12 cellular contexts compared by ENCODE assay signal in the genomic region with DNA sequence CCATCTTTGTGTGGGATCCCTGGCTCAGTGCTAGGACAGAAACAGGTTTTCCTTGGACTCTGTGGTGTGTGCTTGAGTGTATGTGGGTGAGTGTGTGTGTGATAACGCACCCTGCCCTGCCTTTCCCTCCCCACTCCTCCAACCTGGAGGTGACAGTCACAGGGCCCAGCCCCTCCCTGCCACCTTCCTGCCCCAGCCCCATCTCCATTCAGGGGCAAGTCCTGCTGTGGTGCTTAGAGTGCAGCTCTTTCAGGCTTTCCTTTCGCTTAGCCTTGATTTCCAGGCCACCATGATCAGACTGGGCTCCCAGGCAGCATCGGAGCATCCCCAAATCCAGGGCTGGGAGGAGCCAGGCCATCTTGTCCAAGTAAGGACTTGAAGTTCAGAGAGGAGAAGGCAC.
DNase-seq lines count a peak whose midpoint lies in the region; ATAC-seq, FAIRE-seq and TF ChIP-seq lines count a peak whose summit lies in the region.
"Had no signal": no experiment of that assay in that cellular context is flagged by ENCODE, and none has a peak within 500 bp of the region (broad histone marks: within the 10 kb centered on the region; RNA-seq: fewer than 3 reads in every experiment).

No MANE protein-coding gene starts in this region.

- dilution Hi-C loops in endothelial cell of umbilical vein (cut with MboI; ENCODE audit: extremely low pct_ligation_motif_present, low sequenced_read_pairs), result no loop called here

- H3K4me1 ChIP-seq in ACC112 (ENCODE audit: control insufficient read depth, insufficient read depth, low read length, unreplicated experiment) (peaks cover 33% of the 10 kb centered on the region), PC-9 (replicated peaks; ENCODE audit: insufficient read depth) (peaks cover 79% of the 10 kb centered on the region), endothelial cell of umbilical vein (ENCODE audit: control insufficient read depth, extremely low read depth, insufficient read depth, low read length) (peaks cover 36% of the 10 kb centered on the region), ovary (ENCODE audit: insufficient read depth) (peaks cover 25% of the 10 kb centered on the region), heart left ventricle (peaks cover 0 to 34% (median 10%) of the 10 kb centered on the region in 12 donors)
- H3K4me1 ChIP-seq in CD8-positive, alpha-beta memory T cell (ENCODE audit: insufficient read depth, low read length), result no peaks in the 10 kb centered on the region

- TF ChIP-seq CTCF in PC-9 (conservative IDR thresholded peaks at IDR 0.05), result no peak
- no peak for TF ChIP-seq CTCF in endothelial cell of umbilical vein (IDR thresholded peaks at IDR 0.05; ENCODE audit: extremely low read depth in 1 of 2, insufficient read depth in 1 of 2, low read depth in 1 of 2, low read length in 2 of 2)
- TF ChIP-seq CTCF in ovary (IDR thresholded peaks at IDR 0.05), result no peak
- TF ChIP-seq CTCF in heart left ventricle (IDR thresholded peaks at IDR 0.05), result no peak

- CTCF ChIA-PET in PC-9 (lab: Charles Lee) (interaction anchor here (0.7 to 1.0 kb wide), 5 partner anchors 28 to 557 kb away, joined by 3 to 20 read pairs (median 11); no protein-coding TSS in a partner anchor), endothelial cell of umbilical vein (lab: Charles Lee) (interaction anchor here (0.8 to 1.9 kb wide), 10 partner anchors 9 to 188 kb away, joined by 3 to 10 read pairs (median 4); a partner anchor contains a TSS)
- CTCF ChIA-PET in CD8-positive, alpha-beta memory T cell (lab: Charles Lee), result no interaction called here

- no peak overlapping the region for H3K9ac ChIP-seq in endothelial cell of umbilical vein (replicated peaks; ENCODE audit: extremely low read depth, insufficient read depth, low read length)

- no peak for TF ChIP-seq POLR2A in endothelial cell of umbilical vein (IDR thresholded peaks at IDR 0.05; ENCODE audit: low read depth, low read length)
- TF ChIP-seq POLR2A in ovary (IDR thresholded peaks at IDR 0.05), result peak; percentile 14
- no peak for TF ChIP-seq POLR2A in heart left ventricle (IDR thresholded peaks at IDR 0.05)

- H2AFZ ChIP-seq in ACC112 (ENCODE audit: low read length, unreplicated experiment), result no peak overlapping the region
- no peak overlapping the region for H2AFZ ChIP-seq in PC-9
- H2AFZ ChIP-seq in endothelial cell of umbilical vein (ENCODE audit: low read depth, low read length), result no peak overlapping the region

- DNase-seq in PC-9 (peak; percentile 63 to 64), endothelial cell of umbilical vein (ENCODE audit: low read depth, low spot score) (no peak), ovary (peak in 2 of 5 donors; percentile 30 to 33), NCI-H2171 treated with DMSO at 0.1 percent for 48 hours (lab: John Stamatoyannopoulos, UW) (no peak), heart left ventricle (no peak)
- no peak for DNase-seq in CD8-positive, alpha-beta memory T cell
- DNase-seq: KG1 had no signal

- no peaks in the 10 kb centered on the region for H3K36me3 Mint-ChIP-seq in CD8-positive, alpha-beta memory T cell

- H3K27ac ChIP-seq in ACC112 (ENCODE audit: low read depth, low read length) (peak overlapping the region; percentile 19; the same call in 1 of the 2 replicates), PC-9 (peak overlapping the region; percentile 90), endothelial cell of umbilical vein (ENCODE audit: insufficient read depth, low read depth, low read length) (peak overlapping the region; percentile 39), ovary (peak overlapping the region; percentile 23 to 63), heart left ventricle (no peak overlapping the region)
- no peak overlapping the region for H3K27ac ChIP-seq in CD8-positive, alpha-beta memory T cell (ENCODE audit: low read depth, low read length)
- H3K27ac ChIP-seq: left lung, neutrophil had no signal

- 70 to 88% (median 81%) methylated on average over 3 of the region's 3 CpGs for WGBS in ovary, 3 donors
- 94 to 100% (median 96%) methylated on average over 3 of the region's 3 CpGs for WGBS in heart left ventricle, 4 donors

- POLR2A ChIA-PET in PC-9 (lab: Charles Lee; ENCODE audit: unreplicated experiment), result interaction anchor here (0.8 kb wide), 1 partner anchor 30 kb away, joined by 7 read pairs; no protein-coding TSS in a partner anchor
- POLR2A ChIA-PET in endothelial cell of umbilical vein (lab: Charles Lee), result interaction anchor here (1.0 to 1.6 kb wide), 4 partner anchors 10 to 185 kb away, joined by 3 read pairs; a partner anchor contains a TSS
- POLR2A ChIA-PET in CD8-positive, alpha-beta memory T cell (lab: Charles Lee), result no interaction called here

- TF ChIP-seq EP300 in ovary (IDR thresholded peaks at IDR 0.05), result no peak

- H4K20me1 ChIP-seq in PC-9 (ENCODE audit: insufficient read depth), result no peaks in the 10 kb centered on the region
- no peaks in the 10 kb centered on the region for H4K20me1 ChIP-seq in endothelial cell of umbilical vein (replicated peaks; ENCODE audit: control insufficient read depth, extremely low read depth, insufficient read depth, low read length)

- H3K4me3 ChIP-seq in ACC112 (ENCODE audit: low read depth, low read length) (no peak overlapping the region), PC-9 (peak overlapping the region; percentile 19; the same call in 1 of the 2 replicates), endothelial cell of umbilical vein (replicated peaks in 1 of 3; ENCODE audit: insufficient read depth in 1 of 3, low read depth in 1 of 3, low read length in 3 of 3) (no peak overlapping the region), ovary (no peak overlapping the region), heart left ventricle (no peak overlapping the region)
- no peak overlapping the region for H3K4me3 ChIP-seq in CD8-positive, alpha-beta memory T cell (ENCODE audit: low read length)
- H3K4me3 ChIP-seq: left lung had no signal

- no peak overlapping the region for H3K27ac Mint-ChIP-seq in CD8-positive, alpha-beta memory T cell

- no peaks in the 10 kb centered on the region for H3K9me2 ChIP-seq in PC-9 (ENCODE audit: insufficient read depth)

- ATAC-seq in heart left ventricle (no peak), GM18517 (IDR thresholded peaks at IDR 0.05; ENCODE audit: unreplicated experiment) (no peak)

- peak; percentile 44 for FAIRE-seq in endothelial cell of umbilical vein (lab: Jason Lieb, UNC)
- FAIRE-seq: D721Med had no signal

- peaks cover 66% of the 10 kb centered on the region for H3F3A ChIP-seq in PC-9 (ENCODE audit: insufficient read depth, low read depth)

- no peaks in the 10 kb centered on the region for H3K9me3 ChIP-seq in PC-9 (ENCODE audit: insufficient read depth, low read depth)
- H3K9me3 ChIP-seq in endothelial cell of umbilical vein (replicated peaks; ENCODE audit: control insufficient read depth, insufficient read depth, low read length), result no peaks in the 10 kb centered on the region
- H3K9me3 ChIP-seq in ovary, result no peaks in the 10 kb centered on the region
- H3K9me3 ChIP-seq in heart left ventricle, result no peaks in the 10 kb centered on the region
- no peaks in the 10 kb centered on the region for H3K9me3 ChIP-seq in CD8-positive, alpha-beta memory T cell (ENCODE audit: low read length)
- H3K9me3 ChIP-seq: left lung, neutrophil had no signal

- H3K79me2 ChIP-seq in ACC112 (ENCODE audit: control insufficient read depth, insufficient read depth, low read length, unreplicated experiment) (no peaks in the 10 kb centered on the region), PC-9 (ENCODE audit: low read depth) (peaks cover 18% of the 10 kb centered on the region), endothelial cell of umbilical vein (ENCODE audit: control insufficient read depth, insufficient read depth, low read length) (no peaks in the 10 kb centered on the region)

- intact Hi-C loops in PC-9 (cut with micrococcal nuclease; ENCODE audit: unreplicated experiment), result no loop called here
- intact Hi-C loops in endothelial cell of umbilical vein (cut with micrococcal nuclease), result loop anchor here (5.0 kb wide), 2 partner anchors 89 to 181 kb away; no protein-coding TSS in a partner anchor
- intact Hi-C loops in ovary (cut with DNase I), result no loop called here
- intact Hi-C loops in heart left ventricle (cut with DNase I), result no loop called here

- BruUV-seq in PC-9 (replicated peaks; lab: Mats Ljungman, UMichigan) (TSS peak; percentile 91), endothelial cell of umbilical vein (replicated peaks; lab: Mats Ljungman, UMichigan) (no TSS peak)

- no peak overlapping the region for H3K4me3 Mint-ChIP-seq in CD8-positive, alpha-beta memory T cell

- no peaks in the 10 kb centered on the region for H3K36me3 ChIP-seq in ACC112 (ENCODE audit: insufficient read depth, low read length)
- peaks cover 4% of the 10 kb centered on the region for H3K36me3 ChIP-seq in PC-9 (ENCODE audit: low read depth)
- H3K36me3 ChIP-seq in endothelial cell of umbilical vein (ENCODE audit: control insufficient read depth in 2 of 2, extremely low read depth in 1 of 2, insufficient read depth in 2 of 2, low read length in 2 of 2), result no peaks in the 10 kb centered on the region
- H3K36me3 ChIP-seq in ovary, result no peaks in the 10 kb centered on the region
- no peaks in the 10 kb centered on the region for H3K36me3 ChIP-seq in heart left ventricle
- no peaks in the 10 kb centered on the region for H3K36me3 ChIP-seq in CD8-positive, alpha-beta memory T cell (ENCODE audit: insufficient read depth, low read length)
- H3K36me3 ChIP-seq: left lung, neutrophil had no signal

- no peaks in the 10 kb centered on the region for H3K27me3 ChIP-seq in ACC112 (ENCODE audit: insufficient read depth, low read length)
- H3K27me3 ChIP-seq in PC-9 (ENCODE audit: insufficient read depth, low read depth), result no peaks in the 10 kb centered on the region
- H3K27me3 ChIP-seq in endothelial cell of umbilical vein (ENCODE audit: control insufficient read depth in 2 of 2, insufficient read depth in 2 of 2, low read length in 2 of 2), result no peaks in the 10 kb centered on the region
- H3K27me3 ChIP-seq in ovary, result no peaks in the 10 kb centered on the region
- H3K27me3 ChIP-seq in heart left ventricle, result no peaks in the 10 kb centered on the region
- H3K27me3 ChIP-seq in CD8-positive, alpha-beta memory T cell (ENCODE audit: insufficient read depth, low read length, poor library complexity, severe bottlenecking), result no peaks in the 10 kb centered on the region
- H3K27me3 ChIP-seq: left lung, neutrophil had no signal

- H3K27me3 Mint-ChIP-seq in CD8-positive, alpha-beta memory T cell, result no peaks in the 10 kb centered on the region

- no peaks in the 10 kb centered on the region for H3K9me1 ChIP-seq in endothelial cell of umbilical vein (replicated peaks; ENCODE audit: control insufficient read depth, extremely low read depth, insufficient read depth, low read length)

- H3K4me1 Mint-ChIP-seq in CD8-positive, alpha-beta memory T cell, result peaks cover 0 to 3% (median 3%) of the 10 kb centered on the region in 3 donors

- H3K4me2 ChIP-seq in PC-9 (peak overlapping the region; percentile 90), endothelial cell of umbilical vein (ENCODE audit: insufficient read depth, low read length) (no peak overlapping the region)

- no peaks in the 10 kb centered on the region for H3K9me3 Mint-ChIP-seq in CD8-positive, alpha-beta memory T cell

TF ChIP-seq in endothelial cell of umbilical vein, 7 proteins besides CTCF, POLR2A, EP300 and RAD21 (continues in another document):
- TF ChIP-seq, protein P1, sequence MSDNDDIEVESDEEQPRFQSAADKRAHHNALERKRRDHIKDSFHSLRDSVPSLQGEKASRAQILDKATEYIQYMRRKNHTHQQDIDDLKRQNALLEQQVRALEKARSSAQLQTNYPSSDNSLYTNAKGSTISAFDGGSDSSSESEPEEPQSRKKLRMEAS (IDR thresholded peaks at IDR 0.05; ENCODE audit: insufficient read depth, insufficient read length), result no peak

Comparison
In these comparisons a context has a peak if more than half of its experiments do, and no peak if none do; other contexts are left out.
1. H3K27ac ChIP-seq: peak in ACC112 (single experiment), PC-9 (single experiment), endothelial cell of umbilical vein (single experiment) and ovary (2 of 2); none in heart left ventricle (0 of 12) and CD8-positive, alpha-beta memory T cell (single experiment).
2. DNase-seq: peak in PC-9 (2 of 2); none in endothelial cell of umbilical vein (single experiment), NCI-H2171 treated with DMSO at 0.1 percent for 48 hours (single experiment), heart left ventricle (0 of 5) and CD8-positive, alpha-beta memory T cell (0 of 5).